ENCODE assay signal across 8 cellular contexts in the genomic region with DNA sequence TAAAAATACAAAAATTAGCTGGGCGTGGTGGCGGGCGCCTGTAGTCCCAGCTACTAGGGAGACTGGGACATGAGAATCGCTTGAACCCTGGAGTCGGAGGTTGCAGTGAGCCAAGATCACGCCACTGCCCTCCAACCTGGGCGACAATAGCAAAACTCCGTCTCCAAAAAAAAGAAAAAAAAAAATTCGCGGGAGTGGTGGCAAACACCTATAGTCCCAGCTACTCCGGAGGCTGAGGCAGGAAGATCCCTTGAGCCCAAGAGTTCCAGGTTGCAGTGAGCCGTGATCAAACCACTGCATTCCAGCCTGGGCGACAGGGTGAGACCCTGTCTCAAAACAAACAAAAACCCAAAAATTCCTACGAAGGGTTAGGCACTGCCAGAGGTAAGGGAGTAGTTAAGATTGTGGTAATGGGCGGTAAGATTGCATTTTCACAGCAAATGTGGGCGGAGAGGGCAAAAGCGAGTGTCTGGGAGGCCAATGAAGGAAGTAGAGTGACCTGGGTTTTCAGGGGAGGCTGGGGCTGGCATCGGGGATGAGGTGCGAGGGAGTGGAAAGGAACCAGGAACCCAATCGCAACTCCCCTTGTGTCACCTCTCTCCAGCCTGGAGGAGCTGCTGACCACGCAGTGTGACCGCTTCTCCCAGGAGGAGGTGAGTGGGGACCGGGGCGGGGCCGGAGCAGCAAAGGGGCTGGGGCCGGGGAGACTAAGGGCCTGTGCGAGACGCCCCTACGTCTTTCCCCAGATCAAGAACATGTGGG. TPM values are rescaled to one million over a fixed set of nuclear protein-coding genes. Genes with fewer than 3 reads are reported as not detected.
DNase-seq lines count a peak whose midpoint lies in the region; ATAC-seq and TF ChIP-seq lines count a peak whose summit lies in the region.

No MANE protein-coding gene starts in this region.

- intact Hi-C loops in MCF 10A (cut with micrococcal nuclease): no loop called here

- H3K27me3 ChIP-seq in mucosa of stomach (ENCODE audit: control insufficient read depth, insufficient read depth, low read length): no peaks in the 10 kb centered on the region

- H3K27ac Mint-ChIP-seq in MCF 10A (ENCODE audit: low read depth, unreplicated experiment): peak overlapping the region; percentile 99

- TF ChIP-seq CTCF in C4-2B (conservative IDR thresholded peaks at IDR 0.05) (no peak), MCF 10A (IDR thresholded peaks at IDR 0.05; ENCODE audit: unreplicated experiment) (no peak)

- peak overlapping the region; percentile 85 for H3K27ac ChIP-seq in C4-2B

- CTCF ChIA-PET in MCF 10A (lab: Yijun Ruan, JAX): interaction anchor here (0.7 to 1.3 kb wide), 4 partner anchors 11 to 32 kb away, joined by 3 to 4 read pairs (median 4); a partner anchor contains a TSS

- H3K4me1 ChIP-seq in mucosa of stomach (ENCODE audit: control insufficient read depth, insufficient read depth, low read length): peaks cover 10% of the 10 kb centered on the region

- peak overlapping the region; percentile 67 for H3K4me3 ChIP-seq in mucosa of stomach (ENCODE audit: low read length)

- in situ Hi-C loops in KBM-7 (cut with MboI; ENCODE audit: low pct_unique_long_range_greater_than_20kb, low sequenced_read_pairs): no loop called here
- in situ Hi-C loops in G401 (cut with HindIII; ENCODE audit: low sequenced_read_pairs): no loop called here

- POLR2A ChIA-PET in MCF 10A (lab: Yijun Ruan, JAX): interaction anchor here (0.9 to 3.7 kb wide), 18 partner anchors 8 to 312 kb away, joined by 3 to 20 read pairs (median 5); a partner anchor contains a TSS

- H3K36me3 Mint-ChIP-seq in MCF 10A (ENCODE audit: insufficient read depth, unreplicated experiment): peaks cover 14% of the 10 kb centered on the region

- H3K4me1 Mint-ChIP-seq in MCF 10A (ENCODE audit: insufficient read depth, unreplicated experiment): peaks cover 13% of the 10 kb centered on the region

- H3K9me3 Mint-ChIP-seq in MCF 10A (ENCODE audit: unreplicated experiment): no peaks in the 10 kb centered on the region

- H3K9ac ChIP-seq in mucosa of stomach (ENCODE audit: low read length): peak overlapping the region; percentile 96

- no peaks in the 10 kb centered on the region for H3K36me3 ChIP-seq in mucosa of stomach (ENCODE audit: control insufficient read depth, insufficient read depth, low read length)

- no peaks in the 10 kb centered on the region for H3K27me3 Mint-ChIP-seq in MCF 10A (ENCODE audit: insufficient read depth, unreplicated experiment)

- H3K9me3 ChIP-seq in mucosa of stomach (ENCODE audit: control insufficient read depth, low read length): no peaks in the 10 kb centered on the region

- H3K4me3 Mint-ChIP-seq in MCF 10A (ENCODE audit: unreplicated experiment): peak overlapping the region; percentile 92

- peak; percentile 74 for DNase-seq in KBM-7
- DNase-seq in MCF 10A (ENCODE audit: unreplicated experiment): no peak
- no peak for DNase-seq in activated gamma-delta T cell (lab: John Stamatoyannopoulos, UW)
- DNase-seq in stimulated activated CD4-positive, alpha-beta T cell treated with anti-CD3 and anti-CD28 coated beads, Interleukin-4, amount 100 ng/mL, for 4 hours: no peak
- no peak for DNase-seq in G401 (ENCODE audit: low spot score)

- ATAC-seq in GM21447 (IDR thresholded peaks at IDR 0.05; ENCODE audit: unreplicated experiment): no peak

- no TSS peak for BruUV-seq in MCF 10A (replicated peaks; lab: Mats Ljungman, UMichigan)

RNA-seq across cellular contexts. Expression of a gene that starts 2.6 kb away (rescaled TPM):
- total RNA-seq in MCF 10A (2022): 1.2 and 1.6 TPM in 2 replicates
- total RNA-seq in G401 (2014; rRNA removed; shearing (Covaris generic)): 0.58 TPM in 1 of 2 replicates, not detected in the other

RNA-seq across cellular contexts. Expression of a gene that starts 5.1 kb away (rescaled TPM):
- 1.3 and 1.7 TPM in 2 replicates for total RNA-seq in MCF 10A (2022)
- total RNA-seq in G401 (2014; rRNA removed; shearing (Covaris generic)): 0.10 and 0.86 TPM in 2 replicates

RNA-seq across cellular contexts. Expression of a gene that starts 6.9 kb away (rescaled TPM):
- 46.5 and 48.0 TPM in 2 replicates for total RNA-seq in MCF 10A (2022)
- 43.3 and 59.8 TPM in 2 replicates for total RNA-seq in G401 (2014; rRNA removed; shearing (Covaris generic))

RNA-seq across cellular contexts. Expression of a gene that starts 18.0 kb away (rescaled TPM):
- total RNA-seq in MCF 10A (2022): 11.0 and 12.4 TPM in 2 replicates
- total RNA-seq in G401 (2014; rRNA removed; shearing (Covaris generic)): 30.4 and 41.8 TPM in 2 replicates

RNA-seq across cellular contexts. Expression of a gene that starts 22.1 kb away (rescaled TPM):
- 48.4 and 58.9 TPM in 2 replicates for total RNA-seq in MCF 10A (2022)
- total RNA-seq in G401 (2014; rRNA removed; shearing (Covaris generic)): 82.4 and 84.3 TPM in 2 replicates
